10 cellular contexts compared by ENCODE assay signal in the genomic region with DNA sequence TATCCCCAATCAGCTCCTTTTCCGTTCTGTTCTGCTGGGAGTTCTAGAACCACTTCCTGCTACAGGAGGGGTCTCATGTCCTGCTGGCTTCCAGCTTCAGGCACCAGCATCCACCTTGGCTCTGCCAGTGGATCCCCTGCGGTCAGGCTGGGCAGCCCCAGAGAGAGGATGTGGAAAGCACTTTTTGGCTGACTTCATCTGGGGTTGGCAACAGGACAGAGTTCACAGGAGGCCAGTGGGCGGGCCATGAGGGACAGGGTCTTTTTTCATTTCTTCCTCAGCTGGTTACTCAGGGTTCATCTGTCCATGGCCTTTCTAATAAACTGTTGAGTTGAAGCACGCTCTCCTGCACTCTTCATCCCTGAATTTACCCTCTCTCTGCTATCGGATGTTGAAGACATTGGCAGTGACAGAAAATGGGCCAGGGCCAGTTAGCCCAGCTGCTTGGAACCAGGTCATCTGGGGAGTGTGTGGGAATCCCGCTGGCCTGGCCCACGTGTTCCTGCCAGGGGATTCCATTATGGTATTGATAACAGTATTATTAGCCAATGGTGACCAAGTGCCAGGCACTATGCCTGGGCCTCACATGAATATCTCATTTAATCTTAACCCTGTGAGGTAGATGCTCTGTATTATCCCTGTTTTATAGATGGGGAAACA. TPM values are rescaled to one million over a fixed set of nuclear protein-coding genes. Genes with fewer than 3 reads are reported as not detected.
DNase-seq lines count a peak whose midpoint lies in the region; ATAC-seq and TF ChIP-seq lines count a peak whose summit lies in the region.
"Had no signal": no experiment of that assay in that cellular context is flagged by ENCODE, and none has a peak within 500 bp of the region (broad histone marks: within the 10 kb centered on the region; RNA-seq: fewer than 3 reads in every experiment).

No MANE protein-coding gene starts in this region.

- H3K4me1 ChIP-seq in right cardiac atrium (ENCODE audit: control insufficient read depth, insufficient read depth, low read length) (no peaks in the 10 kb centered on the region), endodermal cell (ENCODE audit: control insufficient read depth, insufficient read depth, low read length) (no peaks in the 10 kb centered on the region)
- H3K4me1 ChIP-seq: sigmoid colon had no signal

- intact Hi-C loops in activated CD4-positive, alpha-beta T cell treated with anti-CD3 and anti-CD28 coated beads for 36 hours (cut with DNase I, micrococcal nuclease), result no loop called here
- intact Hi-C loops in right cardiac atrium (cut with DNase I), result no loop called here

- CTCF ChIA-PET in activated CD4-positive, alpha-beta T cell treated with anti-CD3 and anti-CD28 coated beads for 36 hours (lab: Charles Lee), result no interaction called here

- WGBS in right cardiac atrium, result 29% methylated on average over 7 of the region's 7 CpGs
- WGBS in endodermal cell (ENCODE audit: insufficient coverage in 1 of 2, insufficient read length in 1 of 2), 2 experiments, result 87 to 95% methylated on average over 5 to 7 of the region's 7 CpGs

- peaks cover 47% of the 10 kb centered on the region for H3K4me1 Mint-ChIP-seq in activated CD4-positive, alpha-beta T cell treated with anti-CD3 and anti-CD28 coated beads for 36 hours
- peaks cover 66% of the 10 kb centered on the region for H3K4me1 Mint-ChIP-seq in activated naive CD8-positive, alpha-beta T cell treated with anti-CD3 and anti-CD28 coated beads, Interleukin-2, amount 50 U/mL, for 24 hours
- H3K4me1 Mint-ChIP-seq in stimulated activated memory B cell treated with anti-CD40 and anti-IgM and Interleukin-4, amounts not matched to agents 10 μg/mL and 1 μg/mL and 100 μg/mL, for 72 hours, result peaks cover 29% of the 10 kb centered on the region
- H3K4me1 Mint-ChIP-seq in endodermal cell, result no peaks in the 10 kb centered on the region
- H3K4me1 Mint-ChIP-seq in osteocyte (ENCODE audit: unreplicated experiment), result no peaks in the 10 kb centered on the region

- H3K4me3 Mint-ChIP-seq in activated CD4-positive, alpha-beta T cell treated with anti-CD3 and anti-CD28 coated beads for 36 hours, result no peak overlapping the region
- no peak overlapping the region for H3K4me3 Mint-ChIP-seq in activated naive CD8-positive, alpha-beta T cell treated with anti-CD3 and anti-CD28 coated beads, Interleukin-2, amount 50 U/mL, for 24 hours
- no peak overlapping the region for H3K4me3 Mint-ChIP-seq in stimulated activated memory B cell treated with anti-CD40 and anti-IgM and Interleukin-4, amounts not matched to agents 10 μg/mL and 1 μg/mL and 100 μg/mL, for 72 hours
- H3K4me3 Mint-ChIP-seq in endodermal cell (no peak overlapping the region), osteocyte (ENCODE audit: unreplicated experiment) (no peak overlapping the region)

- H3K9ac ChIP-seq in endodermal cell (ENCODE audit: extremely low read depth, low read length, poor library complexity, severe bottlenecking), result no peak overlapping the region

- H3K27me3 ChIP-seq in right cardiac atrium (ENCODE audit: control insufficient read depth, insufficient read depth) (no peaks in the 10 kb centered on the region), endodermal cell (ENCODE audit: control insufficient read depth, insufficient read depth, low read length, poor library complexity, severe bottlenecking) (no peaks in the 10 kb centered on the region)
- H3K27me3 ChIP-seq: sigmoid colon had no signal

- H3K4me3 ChIP-seq in right cardiac atrium (ENCODE audit: low read length) (no peak overlapping the region), endodermal cell (ENCODE audit: low read length) (no peak overlapping the region)
- H3K4me3 ChIP-seq: sigmoid colon had no signal

- POLR2A ChIA-PET in activated CD4-positive, alpha-beta T cell treated with anti-CD3 and anti-CD28 coated beads for 36 hours (lab: Charles Lee), result no interaction called here

- H3K27me3 Mint-ChIP-seq in activated CD4-positive, alpha-beta T cell treated with anti-CD3 and anti-CD28 coated beads for 36 hours, result no peaks in the 10 kb centered on the region
- no peaks in the 10 kb centered on the region for H3K27me3 Mint-ChIP-seq in activated naive CD8-positive, alpha-beta T cell treated with anti-CD3 and anti-CD28 coated beads, Interleukin-2, amount 50 U/mL, for 24 hours
- no peaks in the 10 kb centered on the region for H3K27me3 Mint-ChIP-seq in stimulated activated memory B cell treated with anti-CD40 and anti-IgM and Interleukin-4, amounts not matched to agents 10 μg/mL and 1 μg/mL and 100 μg/mL, for 72 hours
- no peaks in the 10 kb centered on the region for H3K27me3 Mint-ChIP-seq in endodermal cell (ENCODE audit: insufficient read depth)
- H3K27me3 Mint-ChIP-seq in osteocyte (ENCODE audit: unreplicated experiment), result peaks cover 16% of the 10 kb centered on the region

- no peaks in the 10 kb centered on the region for H3K9me3 Mint-ChIP-seq in activated CD4-positive, alpha-beta T cell treated with anti-CD3 and anti-CD28 coated beads for 36 hours (ENCODE audit: low read depth)
- H3K9me3 Mint-ChIP-seq in activated naive CD8-positive, alpha-beta T cell treated with anti-CD3 and anti-CD28 coated beads, Interleukin-2, amount 50 U/mL, for 24 hours, result no peaks in the 10 kb centered on the region
- H3K9me3 Mint-ChIP-seq in stimulated activated memory B cell treated with anti-CD40 and anti-IgM and Interleukin-4, amounts not matched to agents 10 μg/mL and 1 μg/mL and 100 μg/mL, for 72 hours, result no peaks in the 10 kb centered on the region
- H3K9me3 Mint-ChIP-seq in endodermal cell (no peaks in the 10 kb centered on the region), osteocyte (ENCODE audit: unreplicated experiment) (no peaks in the 10 kb centered on the region)

- peaks cover 41% of the 10 kb centered on the region for H3K36me3 Mint-ChIP-seq in activated CD4-positive, alpha-beta T cell treated with anti-CD3 and anti-CD28 coated beads for 36 hours (ENCODE audit: low read depth)
- H3K36me3 Mint-ChIP-seq in activated naive CD8-positive, alpha-beta T cell treated with anti-CD3 and anti-CD28 coated beads, Interleukin-2, amount 50 U/mL, for 24 hours (ENCODE audit: low read depth), result peaks cover 45% of the 10 kb centered on the region
- peaks cover 54% of the 10 kb centered on the region for H3K36me3 Mint-ChIP-seq in stimulated activated memory B cell treated with anti-CD40 and anti-IgM and Interleukin-4, amounts not matched to agents 10 μg/mL and 1 μg/mL and 100 μg/mL, for 72 hours
- peaks cover 38% of the 10 kb centered on the region for H3K36me3 Mint-ChIP-seq in endodermal cell (ENCODE audit: low read depth)
- H3K36me3 Mint-ChIP-seq in osteocyte (ENCODE audit: unreplicated experiment), result no peaks in the 10 kb centered on the region

- H3K27ac Mint-ChIP-seq in activated CD4-positive, alpha-beta T cell treated with anti-CD3 and anti-CD28 coated beads for 36 hours, result peak overlapping the region; percentile 45
- H3K27ac Mint-ChIP-seq in activated naive CD8-positive, alpha-beta T cell treated with anti-CD3 and anti-CD28 coated beads, Interleukin-2, amount 50 U/mL, for 24 hours, result peak overlapping the region; percentile 78
- H3K27ac Mint-ChIP-seq in stimulated activated memory B cell treated with anti-CD40 and anti-IgM and Interleukin-4, amounts not matched to agents 10 μg/mL and 1 μg/mL and 100 μg/mL, for 72 hours, result peak overlapping the region; percentile 60
- H3K27ac Mint-ChIP-seq in endodermal cell (no peak overlapping the region), osteocyte (ENCODE audit: unreplicated experiment) (no peak overlapping the region)

- H3K27ac ChIP-seq in right cardiac atrium (ENCODE audit: low read length), result no peak overlapping the region
- H3K27ac ChIP-seq in endodermal cell (ENCODE audit: low read depth, low read length), result no peak overlapping the region
- H3K27ac ChIP-seq: sigmoid colon had no signal

- no peak for DNase-seq in activated CD4-positive, alpha-beta T cell treated with anti-CD3 and anti-CD28 coated beads for 36 hours
- DNase-seq in activated CD4-positive, alpha-beta T cell treated with anti-CD3 and anti-CD28 coated beads, Interleukin-2, amount 50 U/mL, for 4 hours, result no peak
- peak; percentile 52 for DNase-seq in activated naive CD8-positive, alpha-beta T cell treated with anti-CD3 and anti-CD28 coated beads, Interleukin-2, amount 50 U/mL, for 24 hours
- DNase-seq in right cardiac atrium, result peak in 2 of 3 donors; percentile 37 to 66
- no peak for DNase-seq in NAMALWA (ENCODE audit: low spot score)
- DNase-seq in endodermal cell, result no peak
- DNase-seq in osteocyte (ENCODE audit: extremely low spot score, unreplicated experiment), result no peak
- DNase-seq: NCI-H1417 had no signal

- H3K9me3 ChIP-seq in right cardiac atrium (ENCODE audit: control insufficient read depth, low read length) (no peaks in the 10 kb centered on the region), endodermal cell (ENCODE audit: control insufficient read depth, low read length) (no peaks in the 10 kb centered on the region)
- H3K9me3 ChIP-seq: sigmoid colon had no signal

- no peak for ATAC-seq in activated CD4-positive, alpha-beta T cell treated with anti-CD3 and anti-CD28 coated beads for 36 hours
- no peak for ATAC-seq in activated naive CD8-positive, alpha-beta T cell treated with anti-CD3 and anti-CD28 coated beads, Interleukin-2, amount 50 U/mL, for 24 hours
- ATAC-seq in right cardiac atrium, result peak; percentile 57 to 63
- peak; percentile 36 for ATAC-seq in stimulated activated memory B cell treated with anti-CD40 and anti-IgM and Interleukin-4, amounts not matched to agents 10 μg/mL and 1 μg/mL and 100 μg/mL, for 72 hours

- no peak for TF ChIP-seq CTCF in endodermal cell (conservative IDR thresholded peaks at IDR 0.05)
- no peak for TF ChIP-seq CTCF in osteocyte (IDR thresholded peaks at IDR 0.05)

- H3K36me3 ChIP-seq in endodermal cell (ENCODE audit: control insufficient read depth, insufficient read depth, low read length), result peaks cover 24% of the 10 kb centered on the region
- H3K36me3 ChIP-seq: sigmoid colon had no signal

RNA-seq across cellular contexts. Expression of gene RPS6KA1, which starts 45.3 kb away (rescaled TPM):
- total RNA-seq in activated CD4-positive, alpha-beta T cell treated with anti-CD3 and anti-CD28 coated beads for 36 hours, result 100 to 1,000 TPM; 116 to 160 TPM
- total RNA-seq in right cardiac atrium (1 to 10 TPM; 2.7 to 7.0 (median 5.6) TPM), endodermal cell (10 to 100 TPM; 41.3 TPM), osteocyte (4.4 TPM in 2 replicates)
- polyA plus RNA-seq in right cardiac atrium, result 2.0 TPM
- polyA plus RNA-seq in endodermal cell (2013, experiment 1 of 2), result 17.8 TPM
- 15.9 TPM for polyA plus RNA-seq in endodermal cell (2013, experiment 2 of 2)

Comparison
In these comparisons a context has a peak if more than half of its experiments do, and no peak if none do; other contexts are left out.
1. ATAC-seq: peak in right cardiac atrium (2 of 2) and stimulated activated memory B cell treated with anti-CD40 and anti-IgM and Interleukin-4, amounts not matched to agents 10 μg/mL and 1 μg/mL and 100 μg/mL, for 72 hours (single experiment); none in activated CD4-positive, alpha-beta T cell treated with anti-CD3 and anti-CD28 coated beads for 36 hours (single experiment) and activated naive CD8-positive, alpha-beta T cell treated with anti-CD3 and anti-CD28 coated beads, Interleukin-2, amount 50 U/mL, for 24 hours (single experiment).
2. DNase-seq: peak in activated naive CD8-positive, alpha-beta T cell treated with anti-CD3 and anti-CD28 coated beads, Interleukin-2, amount 50 U/mL, for 24 hours (single experiment) and right cardiac atrium (2 of 3); none in activated CD4-positive, alpha-beta T cell treated with anti-CD3 and anti-CD28 coated beads for 36 hours (single experiment), activated CD4-positive, alpha-beta T cell treated with anti-CD3 and anti-CD28 coated beads, Interleukin-2, amount 50 U/mL, for 4 hours (0 of 2), NAMALWA (single experiment), endodermal cell (single experiment) and osteocyte (single experiment).
3. H3K27ac Mint-ChIP-seq: peak in activated CD4-positive, alpha-beta T cell treated with anti-CD3 and anti-CD28 coated beads for 36 hours (single experiment), activated naive CD8-positive, alpha-beta T cell treated with anti-CD3 and anti-CD28 coated beads, Interleukin-2, amount 50 U/mL, for 24 hours (single experiment) and stimulated activated memory B cell treated with anti-CD40 and anti-IgM and Interleukin-4, amounts not matched to agents 10 μg/mL and 1 μg/mL and 100 μg/mL, for 72 hours (single experiment); none in endodermal cell (single experiment) and osteocyte (single experiment).